1 cellular context compared by ENCODE assay signal in genomic region chr6:42029062-42029685, GRCh38.
TF ChIP-seq lines count a peak whose summit lies in the region.

No MANE protein-coding gene starts in this region.

TF ChIP-seq in H1, 55 proteins besides CTCF, POLR2A, EP300 and RAD21 (continued from another document):
- TF ChIP-seq HDAC6 (IDR thresholded peaks at IDR 0.05; ENCODE audit: low read depth, low read length) (no peak), TAF7 (optimal IDR thresholded peaks at IDR 0.05; ENCODE audit: borderline replicate concordance, low read depth, low read length) (no peak), E2F6 (IDR thresholded peaks at IDR 0.05) (no peak)
